In genomic region chr7:149625339-149625946, GRCh38 we compare ENCODE assay signal across 8 cellular contexts.
DNase-seq lines count a peak whose midpoint lies in the region; ATAC-seq, FAIRE-seq and TF ChIP-seq lines count a peak whose summit lies in the region.

No MANE protein-coding gene starts in this region.

- TF ChIP-seq CTCF in Panc1 (IDR thresholded peaks at IDR 0.05) (peak; percentile 86), neural crest cell (conservative IDR thresholded peaks at IDR 0.05) (peak; percentile 70), thoracic aorta (IDR thresholded peaks at IDR 0.05) (peak; percentile 50)

- DNase-seq in COR-L47 (lab: John Stamatoyannopoulos, UW) (peak; percentile 49), HEK293T (ENCODE audit: extremely low spot score) (peak; percentile 82), Panc1 (ENCODE audit: low read depth, low spot score) (peak; percentile 38), frontal cortex (ENCODE audit: low spot score in 2 of 2) (peak; percentile 36 to 46), neural crest cell (ENCODE audit: low read depth, low spot score) (peak; percentile 35), thoracic aorta (ENCODE audit: low spot score) (peak; percentile 10), NCI-H446 (lab: John Stamatoyannopoulos, UW) (no peak)
- peak; percentile 37 for DNase-seq in activated T-helper 9 cell treated with anti-CD3 and anti-CD28 coated beads, Interleukin-2, amount 50 U/mL, for 16 hours (ENCODE audit: low read depth)

- H3K36me3 ChIP-seq in Panc1 (ENCODE audit: control insufficient read depth, insufficient read depth, low read length) (no peaks in the 10 kb centered on the region; the same call in 1 of the 2 replicates), thoracic aorta (peaks cover 6% of the 10 kb centered on the region)

- no peak for FAIRE-seq in frontal cortex (lab: Jason Lieb, UNC)

- peak overlapping the region; percentile 82 for H3K4me3 Mint-ChIP-seq in neural crest cell

- no peak overlapping the region for H3K27ac Mint-ChIP-seq in neural crest cell (ENCODE audit: unreplicated experiment)

- H3K9me3 Mint-ChIP-seq in neural crest cell = no peaks in the 10 kb centered on the region

- H3K27me3 ChIP-seq in Panc1 (ENCODE audit: control insufficient read depth, insufficient read depth, low read length) = peaks cover 1% of the 10 kb centered on the region; the same call in 1 of the 2 replicates
- H3K27me3 ChIP-seq in thoracic aorta (replicated peaks; ENCODE audit: insufficient read depth) = no peaks in the 10 kb centered on the region

- H3K27me3 Mint-ChIP-seq in neural crest cell (ENCODE audit: low read depth) = peaks cover 17% of the 10 kb centered on the region

- no peaks in the 10 kb centered on the region for H3K9me3 ChIP-seq in Panc1 (ENCODE audit: control insufficient read depth, insufficient read depth, low read depth, low read length)
- no peaks in the 10 kb centered on the region for H3K9me3 ChIP-seq in thoracic aorta

- H3K4me1 ChIP-seq in Panc1 (ENCODE audit: control insufficient read depth, insufficient read depth, low read length) = peaks cover 8% of the 10 kb centered on the region; the same call in 1 of the 2 replicates
- peaks cover 17 to 19% of the 10 kb centered on the region in 2 donors for H3K4me1 ChIP-seq in thoracic aorta (ENCODE audit: control insufficient read depth in 1 of 2, low read depth in 2 of 2)

- H3K4me3 ChIP-seq in Panc1 (ENCODE audit: low read depth in 2 of 2, low read length in 2 of 2) = peak overlapping the region; percentile 98 to 99
- H3K4me3 ChIP-seq in thoracic aorta = peak overlapping the region; percentile 97

- in situ Hi-C loops in Panc1 (cut with HindIII; ENCODE audit: low pct_unique_long_range_greater_than_20kb, low sequenced_read_pairs) = no loop called here

- CTCF ChIA-PET in HEK293T (lab: Yijun Ruan, JAX) = interaction anchor here (0.6 to 4.7 kb wide), 18 partner anchors 11 to 259 kb away, joined by 3 to 27 read pairs (median 4); no protein-coding TSS in a partner anchor
- CTCF ChIA-PET in Panc1 (lab: Charles Lee) = interaction anchor here (0.6 to 0.9 kb wide), 3 partner anchors 70 to 143 kb away, joined by 3 to 4 read pairs (median 3); no protein-coding TSS in a partner anchor

- POLR2A ChIA-PET in HEK293T (lab: Yijun Ruan, JAX) (interaction anchor here (0.8 to 4.2 kb wide), 13 partner anchors 11 to 1404 kb away, joined by 3 to 36 read pairs (median 4); partner anchors contain the start of genes ZNF777, ZNF783 and ZNF862), Panc1 (lab: Charles Lee) (interaction anchor here (0.6 kb wide), 1 partner anchor 206 kb away, joined by 4 read pairs; no protein-coding TSS in a partner anchor)

- no TSS peak for BruUV-seq in Panc1 (replicated peaks; lab: Mats Ljungman, UMichigan)

- H3K36me3 Mint-ChIP-seq in neural crest cell (ENCODE audit: low read depth) = no peaks in the 10 kb centered on the region

- H3K4me1 Mint-ChIP-seq in neural crest cell = peaks cover 16% of the 10 kb centered on the region

- H3K27ac ChIP-seq in Panc1 (ENCODE audit: low read length) = peak overlapping the region; percentile 86
- peak overlapping the region in 1 of 2 donors; percentile 89 for H3K27ac ChIP-seq in thoracic aorta

- ATAC-seq in Panc1 (peak; percentile 68), thoracic aorta (ENCODE audit: insufficient number of reproducible peaks, low FRiP score, low read depth) (no peak)

- intact Hi-C loops in Panc1 (cut with micrococcal nuclease; ENCODE audit: unreplicated experiment) = no loop called here

TF ChIP-seq in HEK293T, 16 proteins besides CTCF, POLR2A, EP300 and RAD21:
- TF ChIP-seq L3MBTL2 (conservative IDR thresholded peaks at IDR 0.05) = peak; percentile 16
- no peak for TF ChIP-seq TARDBP (IDR thresholded peaks at IDR 0.05)
TF ChIP-seq in HEK293T: peak in this region for 1.

Comparison
In these comparisons a context has a peak if more than half of its experiments do, and no peak if none do; other contexts are left out.
1. DNase-seq: peak in COR-L47 (single experiment), HEK293T (single experiment), Panc1 (single experiment), activated T-helper 9 cell treated with anti-CD3 and anti-CD28 coated beads, Interleukin-2, amount 50 U/mL, for 16 hours (single experiment), frontal cortex (2 of 2), neural crest cell (single experiment) and thoracic aorta (single experiment); none in NCI-H446 (0 of 2).
2. Peak in every context shown above with its lines, with median percentiles within 50 percentile points of each other: CTCF ChIP-seq.